2 cellular contexts compared by ENCODE assay signal in genomic region chr4:109921384-109921808, GRCh38.
TF ChIP-seq lines count a peak whose summit lies in the region.

No MANE protein-coding gene starts in this region.

TF ChIP-seq in H1, 55 proteins besides CTCF, POLR2A, EP300 and RAD21 (continued from another document):
- TF ChIP-seq MAX (IDR thresholded peaks at IDR 0.05) (peak; percentile 40; the same call in 1 of the 2 replicates), NRF1 (IDR thresholded peaks at IDR 0.05; ENCODE audit: low read depth, low read length) (no peak), TCF12 (IDR thresholded peaks at IDR 0.05; ENCODE audit: low read depth, low read length) (no peak), SUZ12 (IDR thresholded peaks at IDR 0.05; ENCODE audit: low read length) (no peak), SP2 (IDR thresholded peaks at IDR 0.05; ENCODE audit: low read length) (no peak), EGR1 (IDR thresholded peaks at IDR 0.05; ENCODE audit: borderline replicate concordance, low read depth, low read length) (no peak), KDM5A (IDR thresholded peaks at IDR 0.05; ENCODE audit: low read length) (no peak), ZNF274 (IDR thresholded peaks at IDR 0.05; ENCODE audit: borderline replicate concordance, extremely low read depth, low read length) (no peak), EZH2 (IDR thresholded peaks at IDR 0.05; ENCODE audit: low read depth, low read length, severe bottlenecking) (no peak), SRF (IDR thresholded peaks at IDR 0.05; ENCODE audit: low read depth, low read length) (no peak), MAFK (IDR thresholded peaks at IDR 0.05; ENCODE audit: low read depth, low read length) (no peak)
TF ChIP-seq in H1: peak in this region for 2.

TF ChIP-seq in neural cell, 6 proteins besides CTCF, POLR2A, EP300 and RAD21 (continued from another document):
- TF ChIP-seq REST (IDR thresholded peaks at IDR 0.05; ENCODE audit: borderline replicate concordance): peak; percentile 18
TF ChIP-seq in neural cell: peak in this region for 2.
